21 cellular contexts compared by ENCODE assay signal in the genomic region with DNA sequence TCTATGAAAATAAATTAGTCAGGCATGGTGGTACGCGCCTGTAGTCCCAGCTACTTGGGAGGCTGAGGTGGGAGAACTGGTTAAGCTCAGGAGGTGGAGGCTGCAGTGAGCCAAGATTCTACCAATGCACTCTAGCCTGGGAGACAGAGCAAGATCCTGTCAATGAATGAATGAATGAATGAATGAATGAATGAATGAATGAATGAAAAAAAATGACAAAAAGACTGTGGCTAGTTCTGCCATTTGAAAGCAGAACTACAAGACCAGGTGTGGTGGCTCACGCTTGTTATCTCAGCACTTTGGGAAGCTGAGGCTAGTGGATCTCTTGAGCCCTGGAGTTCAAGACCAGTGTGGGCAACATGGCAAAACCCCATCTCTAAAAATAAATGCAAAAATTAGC. TPM values are rescaled to one million over a fixed set of nuclear protein-coding genes. Genes with fewer than 3 reads are reported as not detected.
DNase-seq lines count a peak whose midpoint lies in the region; ATAC-seq and TF ChIP-seq lines count a peak whose summit lies in the region.
"Had no signal": no experiment of that assay in that cellular context is flagged by ENCODE, and none has a peak within 500 bp of the region (broad histone marks: within the 10 kb centered on the region; RNA-seq: fewer than 3 reads in every experiment).

No MANE protein-coding gene starts in this region.

- no peaks in the 10 kb centered on the region for H3K9me3 Mint-ChIP-seq in stimulated activated effector memory CD8-positive, alpha-beta T cell treated with anti-CD3 and anti-CD28 coated beads, Interleukin-12 subunit alpha, Interleukin-12 subunit beta, amount 100 ng/mL, for 72 hours
- no peaks in the 10 kb centered on the region for H3K9me3 Mint-ChIP-seq in CD4-positive, alpha-beta T cell
- H3K9me3 Mint-ChIP-seq: CD8-positive, alpha-beta T cell had no signal

- intact Hi-C loops in left ventricle myocardium inferior (cut with micrococcal nuclease), result no loop called here
- intact Hi-C loops in heart right ventricle (cut with DNase I), result no loop called here
- intact Hi-C loops in CD4-positive, alpha-beta T cell (cut with DNase I, micrococcal nuclease), result no loop called here
- intact Hi-C loops in mucosa of descending colon (cut with DNase I, micrococcal nuclease), result no loop called here
- intact Hi-C loops in psoas muscle (cut with DNase I), result no loop called here

- no peak for TF ChIP-seq EP300 in upper lobe of left lung (IDR thresholded peaks at IDR 0.05)

- H3K27ac Mint-ChIP-seq in stimulated activated effector memory CD8-positive, alpha-beta T cell treated with anti-CD3 and anti-CD28 coated beads, Interleukin-12 subunit alpha, Interleukin-12 subunit beta, amount 100 ng/mL, for 72 hours, result peak overlapping the region; percentile 32
- no peak overlapping the region for H3K27ac Mint-ChIP-seq in CD4-positive, alpha-beta T cell
- H3K27ac Mint-ChIP-seq: B cell; CD8-positive, alpha-beta T cell had no signal

- CTCF ChIA-PET in CD4-positive, alpha-beta T cell (lab: Charles Lee), result interaction anchor here (3.2 kb wide), 1 partner anchor 136 kb away, joined by 10 read pairs; a partner anchor contains a TSS

- POLR2A ChIA-PET in CD4-positive, alpha-beta T cell (lab: Charles Lee), result interaction anchor here (0.7 kb wide), 1 partner anchor 209 kb away, joined by 3 read pairs; no protein-coding TSS in a partner anchor

- no peak for DNase-seq in left ventricle myocardium inferior
- no peak for DNase-seq in heart right ventricle
- no peak for DNase-seq in stimulated activated effector memory CD8-positive, alpha-beta T cell treated with anti-CD3 and anti-CD28 coated beads, Interleukin-12 subunit alpha, Interleukin-12 subunit beta, amount 100 ng/mL, for 72 hours (ENCODE audit: low spot score in 2 of 2)
- DNase-seq in upper lobe of left lung, result no peak
- no peak for DNase-seq in CD4-positive, alpha-beta T cell
- DNase-seq in mucosa of descending colon, result no peak
- no peak for DNase-seq in psoas muscle
- DNase-seq: Calu3; CD8-positive, alpha-beta T cell; GF-D8; GM23248; HCEC 1CT; NCI-H1105; NCI-H2081; NCI-H2171 treated with DMSO at 0.1 percent for 48 hours; NCI-H446; NCI-H526 treated with DMSO at 0.1 percent for 48 hours had no signal

- no peak for TF ChIP-seq POLR2A in upper lobe of left lung (IDR thresholded peaks at IDR 0.05)

- peak overlapping the region; percentile 54 for H3K27ac ChIP-seq in left ventricle myocardium inferior (replicated peaks)
- no peak overlapping the region for H3K27ac ChIP-seq in heart right ventricle
- peak overlapping the region; percentile 93 for H3K27ac ChIP-seq in cingulate gyrus (ENCODE audit: low read depth, low read length)
- H3K27ac ChIP-seq in upper lobe of left lung, result peak overlapping the region in 3 of 4 donors; percentile 29 to 69 (median 45)
- no peak overlapping the region for H3K27ac ChIP-seq in CD4-positive, alpha-beta T cell (ENCODE audit: low read depth, low read length)
- no peak overlapping the region for H3K27ac ChIP-seq in psoas muscle

- H3K27me3 ChIP-seq in left ventricle myocardium inferior (ENCODE audit: low read depth) (no peaks in the 10 kb centered on the region), heart right ventricle (no peaks in the 10 kb centered on the region), upper lobe of left lung (no peaks in the 10 kb centered on the region), psoas muscle (ENCODE audit: insufficient read depth in 3 of 3, low read length in 2 of 3) (no peaks in the 10 kb centered on the region)
- no peaks in the 10 kb centered on the region for H3K27me3 ChIP-seq in CD4-positive, alpha-beta T cell (ENCODE audit: control insufficient read depth, insufficient read depth, low read length)

- peaks cover 98% of the 10 kb centered on the region for H3K36me3 Mint-ChIP-seq in stimulated activated effector memory CD8-positive, alpha-beta T cell treated with anti-CD3 and anti-CD28 coated beads, Interleukin-12 subunit alpha, Interleukin-12 subunit beta, amount 100 ng/mL, for 72 hours
- peaks cover 74% of the 10 kb centered on the region for H3K36me3 Mint-ChIP-seq in CD4-positive, alpha-beta T cell (ENCODE audit: low read depth)

- H3K4me1 ChIP-seq in left ventricle myocardium inferior (peaks cover 30% of the 10 kb centered on the region), heart right ventricle (peaks cover 0 to 25% (median 16%) of the 10 kb centered on the region in 9 donors), upper lobe of left lung (peaks cover 14 to 43% (median 25%) of the 10 kb centered on the region in 4 donors), mucosa of descending colon (ENCODE audit: low read depth) (peaks cover 9% of the 10 kb centered on the region), psoas muscle (peaks cover 5% of the 10 kb centered on the region)

- H3K9me3 ChIP-seq in left ventricle myocardium inferior (replicated peaks) (no peaks in the 10 kb centered on the region), heart right ventricle (no peaks in the 10 kb centered on the region), upper lobe of left lung (no peaks in the 10 kb centered on the region), mucosa of descending colon (no peaks in the 10 kb centered on the region), psoas muscle (no peaks in the 10 kb centered on the region)
- H3K9me3 ChIP-seq in CD4-positive, alpha-beta T cell (ENCODE audit: control insufficient read depth, low read length), result no peaks in the 10 kb centered on the region

- H3K4me1 Mint-ChIP-seq in stimulated activated effector memory CD8-positive, alpha-beta T cell treated with anti-CD3 and anti-CD28 coated beads, Interleukin-12 subunit alpha, Interleukin-12 subunit beta, amount 100 ng/mL, for 72 hours, result peaks cover 5% of the 10 kb centered on the region
- peaks cover 12% of the 10 kb centered on the region for H3K4me1 Mint-ChIP-seq in CD4-positive, alpha-beta T cell (ENCODE audit: low read depth)

- TF ChIP-seq CTCF in left ventricle myocardium inferior (IDR thresholded peaks at IDR 0.05; ENCODE audit: borderline replicate concordance) (no peak), heart right ventricle (IDR thresholded peaks at IDR 0.05) (no peak), upper lobe of left lung (IDR thresholded peaks at IDR 0.05) (no peak), mucosa of descending colon (IDR thresholded peaks at IDR 0.05) (no peak), psoas muscle (IDR thresholded peaks at IDR 0.05) (no peak)
- no peak for TF ChIP-seq CTCF in CD4-positive, alpha-beta T cell (IDR thresholded peaks at IDR 0.05)

- H3K4me3 Mint-ChIP-seq in stimulated activated effector memory CD8-positive, alpha-beta T cell treated with anti-CD3 and anti-CD28 coated beads, Interleukin-12 subunit alpha, Interleukin-12 subunit beta, amount 100 ng/mL, for 72 hours, result no peak overlapping the region
- H3K4me3 Mint-ChIP-seq in CD4-positive, alpha-beta T cell, result no peak overlapping the region
- H3K4me3 Mint-ChIP-seq: B cell; CD8-positive, alpha-beta T cell had no signal

- H3K36me3 ChIP-seq in left ventricle myocardium inferior, result peaks cover 76% of the 10 kb centered on the region
- peaks cover 0 to 97% (median 66%) of the 10 kb centered on the region in 9 donors for H3K36me3 ChIP-seq in heart right ventricle
- peaks cover 9 to 81% (median 49%) of the 10 kb centered on the region in 4 donors for H3K36me3 ChIP-seq in upper lobe of left lung
- H3K36me3 ChIP-seq in mucosa of descending colon (ENCODE audit: low read depth), result no peaks in the 10 kb centered on the region
- peaks cover 10 to 92% of the 10 kb centered on the region in 2 donors for H3K36me3 ChIP-seq in psoas muscle (ENCODE audit: insufficient read depth in 1 of 2, low read depth in 1 of 2)

- H3K27me3 Mint-ChIP-seq in CD4-positive, alpha-beta T cell, result no peaks in the 10 kb centered on the region
- H3K27me3 Mint-ChIP-seq: B cell had no signal

- 99% methylated on average over 3 of the region's 3 CpGs for WGBS in heart right ventricle, 2 donors
- 92 to 98% methylated on average over 3 of the region's 3 CpGs for WGBS in upper lobe of left lung, 2 donors
- 92 to 100% (median 99%) methylated on average over 3 of the region's 3 CpGs for WGBS in psoas muscle, 3 donors

- H3K4me3 ChIP-seq in left ventricle myocardium inferior (no peak overlapping the region), heart right ventricle (no peak overlapping the region), upper lobe of left lung (no peak overlapping the region), mucosa of descending colon (no peak overlapping the region), psoas muscle (no peak overlapping the region)
- H3K4me3 ChIP-seq: GM23248 had no signal

- ATAC-seq in heart right ventricle, result no peak
- ATAC-seq in stimulated activated effector memory CD8-positive, alpha-beta T cell treated with anti-CD3 and anti-CD28 coated beads, Interleukin-12 subunit alpha, Interleukin-12 subunit beta, amount 100 ng/mL, for 72 hours, result no peak
- no peak for ATAC-seq in upper lobe of left lung (ENCODE audit: low FRiP score in 2 of 2)
- ATAC-seq in CD4-positive, alpha-beta T cell (ENCODE audit: poor library complexity), result no peak
- ATAC-seq in mucosa of descending colon, result no peak
- ATAC-seq in psoas muscle, result no peak
- ATAC-seq: CD8-positive, alpha-beta T cell; Right ventricle myocardium inferior had no signal

RNA-seq across cellular contexts. Expression of a gene that starts 32.2 kb away (rescaled TPM):
- not detected for total RNA-seq in left ventricle myocardium inferior
- not detected for total RNA-seq in heart right ventricle
- not detected for polyA plus RNA-seq in heart right ventricle
- 1 to 10 TPM in 1 of 6 donors, not detected in 5; 6.2 TPM for total RNA-seq in upper lobe of left lung
- total RNA-seq in CD4-positive, alpha-beta T cell, result not detected
- total RNA-seq in mucosa of descending colon, result not detected
- total RNA-seq in psoas muscle, result not detected
- polyA plus RNA-seq in psoas muscle, result not detected
- total RNA-seq: A172; B cell; Calu3; CD8-positive, alpha-beta T cell; GM23248; Right ventricle myocardium inferior had no signal
- polyA plus RNA-seq: GM23248 had no signal

RNA-seq across cellular contexts. Expression of a gene that starts 38.4 kb away (rescaled TPM):
- total RNA-seq in left ventricle myocardium inferior (12.9 TPM), heart right ventricle (10 to 100 TPM in 7 of 10 donors, 1 to 10 TPM in 3; 7.0 to 13.7 (median 11.0) TPM), upper lobe of left lung (10 to 100 TPM; 25.4 to 74.4 (median 36.8) TPM), mucosa of descending colon (10 to 100 TPM; 22.9 to 26.8 (median 25.1) TPM), psoas muscle (10 to 100 TPM in 2 of 4 donors, 1 to 10 TPM in 2; 7.6 to 10.8 (median 10.4) TPM)
- polyA plus RNA-seq in heart right ventricle (10 to 100 TPM; 17.6 to 21.2 TPM), psoas muscle (10 to 100 TPM; 10.2 to 23.3 (median 21.2) TPM)
- total RNA-seq in CD4-positive, alpha-beta T cell, result 10 to 100 TPM; 21.7 to 22.4 TPM

RNA-seq across cellular contexts. Expression of a gene that starts 40.3 kb away (rescaled TPM):
- total RNA-seq in left ventricle myocardium inferior (4.8 TPM), heart right ventricle (10 to 100 TPM in 1 of 10 donors, 1 to 10 TPM in 9; 2.9 to 10.1 (median 4.3) TPM), upper lobe of left lung (10 to 100 TPM in 5 of 6 donors, 1 to 10 TPM in 1; 9.6 to 87.0 (median 17.4) TPM), mucosa of descending colon (10 to 100 TPM in 1 of 3 donors, 1 to 10 TPM in 2; 3.2 to 18.8 (median 8.9) TPM), psoas muscle (1 to 10 TPM; 1.9 to 2.9 (median 2.3) TPM)
- polyA plus RNA-seq in heart right ventricle (10 to 100 TPM in 1 of 2 donors, 1 to 10 TPM in 1; 6.5 to 19.4 TPM), psoas muscle (1 to 10 TPM; 2.3 to 3.1 (median 3.0) TPM)
- total RNA-seq in CD4-positive, alpha-beta T cell, result 10 to 100 TPM; 12.6 to 15.2 TPM

Comparison
In these comparisons a context has a peak if more than half of its experiments do, and no peak if none do; other contexts are left out.
1. H3K27ac ChIP-seq: peak in left ventricle myocardium inferior (single experiment), cingulate gyrus (single experiment) and upper lobe of left lung (3 of 4); none in heart right ventricle (0 of 10), CD4-positive, alpha-beta T cell (single experiment) and psoas muscle (single experiment).